Comparison of ENCODE assay signal across 21 cellular contexts in genomic region chr14:92447416-92448197, GRCh38.
"Had no signal": no experiment of that assay in that cellular context is flagged by ENCODE, and none has a peak within 500 bp of the region (broad histone marks: within the 10 kb centered on the region; RNA-seq: fewer than 3 reads in every experiment).

No MANE protein-coding gene starts in this region.

- H3K4me1 ChIP-seq: breast epithelium, gastroesophageal sphincter, right lobe of liver had no signal

- H2AFZ ChIP-seq: hepatocyte had no signal

- H3K9me3 Mint-ChIP-seq: stimulated activated memory B cell treated with anti-CD40 and anti-IgM and Interleukin-4, amounts not matched to agents 10 μg/mL and 1 μg/mL and 100 μg/mL, for 72 hours had no signal

- H3K4me3 Mint-ChIP-seq: memory B cell; stimulated activated memory B cell treated with anti-CD40 and anti-IgM and Interleukin-4, amounts not matched to agents 10 μg/mL and 1 μg/mL and 100 μg/mL, for 72 hours had no signal

- H3K27ac Mint-ChIP-seq: memory B cell; progenitor cell of endocrine pancreas; stimulated activated memory B cell treated with anti-CD40 and anti-IgM and Interleukin-4, amounts not matched to agents 10 μg/mL and 1 μg/mL and 100 μg/mL, for 72 hours had no signal

- H3K79me2 ChIP-seq: hepatocyte had no signal

- H3K27me3 ChIP-seq: breast epithelium, gastroesophageal sphincter, hepatocyte, neutrophil, right lobe of liver, tibial nerve had no signal

- H3K36me3 Mint-ChIP-seq: memory B cell; naive thymus-derived CD8-positive, alpha-beta T cell; stimulated activated memory B cell treated with anti-CD40 and anti-IgM and Interleukin-4, amounts not matched to agents 10 μg/mL and 1 μg/mL and 100 μg/mL, for 72 hours had no signal

- H3K27ac ChIP-seq: breast epithelium, gastroesophageal sphincter, hepatocyte, neutrophil, right lobe of liver had no signal

- H3K4me2 ChIP-seq: hepatocyte had no signal

- H3K9me3 ChIP-seq: breast epithelium, gastroesophageal sphincter, neutrophil, right lobe of liver had no signal

- H3K27me3 Mint-ChIP-seq: memory B cell; naive thymus-derived CD8-positive, alpha-beta T cell; stimulated activated memory B cell treated with anti-CD40 and anti-IgM and Interleukin-4, amounts not matched to agents 10 μg/mL and 1 μg/mL and 100 μg/mL, for 72 hours had no signal

- DNase-seq: activated CD4-positive, alpha-beta T cell treated with anti-CD3 and anti-CD28 coated beads for 4 hours; activated CD4-positive, alpha-beta T cell treated with anti-CD3 and anti-CD28 coated beads, Interleukin-2, amount 50 U/mL, for 48 hours; activated CD4-positive, CD25-positive, alpha-beta regulatory T cell; activated CD8-positive, alpha-beta memory T cell treated with anti-CD3 and anti-CD28 coated beads for 24 hours; activated gamma-delta T cell; activated naive CD4-positive, alpha-beta T cell treated with anti-CD3 and anti-CD28 coated beads, Interleukin-2, amount 50 U/mL, for 16 hours; activated T-cell treated with anti-CD3 and anti-CD28 coated beads, Interleukin-2, amount 50 U/mL, for 1 hour; amygdala; central memory CD4-positive, alpha-beta T cell; naive thymus-derived CD8-positive, alpha-beta T cell; stimulated activated CD4-positive, alpha-beta T cell treated with anti-CD3 and anti-CD28 coated beads, Interleukin-4, amount 100 ng/mL, for 24 hours; T-helper 2 cell had no signal

- H3K4me3 ChIP-seq: breast epithelium, gastroesophageal sphincter, hepatocyte, right lobe of liver, tibial nerve had no signal

- H3K36me3 ChIP-seq: breast epithelium, gastroesophageal sphincter, neutrophil, right lobe of liver had no signal
